Comparison of ENCODE assay signal across 12 cellular contexts in the genomic region with DNA sequence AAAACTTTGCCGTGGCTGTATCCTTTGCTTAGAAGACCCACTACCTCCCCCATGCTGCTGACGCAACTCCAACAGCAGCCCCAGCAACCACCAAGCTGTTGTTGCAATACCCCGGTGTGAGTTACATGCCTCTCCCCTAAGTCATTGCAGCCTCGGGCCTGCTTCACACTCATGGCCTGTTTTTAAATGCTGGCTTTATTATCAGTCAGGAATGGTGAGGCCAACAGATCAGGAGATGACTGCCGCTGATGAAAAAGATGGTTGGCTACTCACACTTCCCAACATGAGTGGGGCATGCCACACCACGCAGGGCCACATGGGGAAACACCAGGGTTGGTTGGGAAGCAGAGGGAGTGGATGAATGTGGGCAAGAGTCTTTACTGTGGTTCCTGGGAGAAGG.
DNase-seq lines count a peak whose midpoint lies in the region; ATAC-seq and TF ChIP-seq lines count a peak whose summit lies in the region.
"Had no signal": no experiment of that assay in that cellular context is flagged by ENCODE, and none has a peak within 500 bp of the region (broad histone marks: within the 10 kb centered on the region; RNA-seq: fewer than 3 reads in every experiment).

No MANE protein-coding gene starts in this region.

- in situ Hi-C loops in GM13977 (cut with MboI; ENCODE audit: low pct_unique_long_range_greater_than_20kb, low sequenced_read_pairs, unreplicated experiment), result no loop called here

- DNase-seq in NK-92 treated with Interleukin-12 subunit alpha and Interleukin-12 subunit beta, amount 100 ng/mL, for 24 hours (lab: John Stamatoyannopoulos, UW), result peak; percentile 31
- DNase-seq in NK-92 (lab: John Stamatoyannopoulos, UW; ENCODE audit: unreplicated experiment) (no peak), NOMO-1 treated with DMSO at 0.1 percent for 48 hours (lab: John Stamatoyannopoulos, UW; ENCODE audit: unreplicated experiment) (peak; percentile 83), epithelial cell of esophagus (ENCODE audit: low read depth) (peak; percentile 18), skeletal muscle cell (ENCODE audit: low read depth) (peak; percentile 79), GM13977 (ENCODE audit: low spot score) (no peak)
- DNase-seq in activated CD8-positive, alpha-beta memory T cell treated with anti-CD3 and anti-CD28 coated beads, Interleukin-2, amount 50 U/mL, for 48 hours, result no peak
- DNase-seq: activated CD4-positive, alpha-beta memory T cell treated with anti-CD3 and anti-CD28 coated beads, Interleukin-2, amount 10 ng/mL, durations not matched to agents 7 days and 5 days; left ventricle myocardium superior; stimulated activated CD4-positive, alpha-beta T cell treated with anti-CD3 and anti-CD28 coated beads, Interleukin-12 subunit alpha, Interleukin-12 subunit beta, amount 100 ng/mL, for 4 hours had no signal

- TF ChIP-seq CTCF in epithelial cell of esophagus (IDR thresholded peaks at IDR 0.05; ENCODE audit: insufficient read depth, low read depth, low read length, missing control alignments) (no peak), GM13977 (IDR thresholded peaks at IDR 0.05; ENCODE audit: extremely low read depth, insufficient read depth, missing control alignments) (no peak)

- ATAC-seq in HG02623 (IDR thresholded peaks at IDR 0.05; ENCODE audit: unreplicated experiment), result no peak
- ATAC-seq: gastroesophageal sphincter, left ventricle myocardium superior had no signal

- H3K4me3 ChIP-seq in epithelial cell of esophagus (ENCODE audit: low read length) (no peak overlapping the region), skeletal muscle cell (ENCODE audit: low read depth, low read length) (no peak overlapping the region)
- H3K4me3 ChIP-seq: gastroesophageal sphincter had no signal

Comparison
In these comparisons a context has a peak if more than half of its experiments do, and no peak if none do; other contexts are left out.
1. DNase-seq: peak in NK-92 treated with Interleukin-12 subunit alpha and Interleukin-12 subunit beta, amount 100 ng/mL, for 24 hours (single experiment), NOMO-1 treated with DMSO at 0.1 percent for 48 hours (single experiment), epithelial cell of esophagus (single experiment) and skeletal muscle cell (single experiment); none in NK-92 (single experiment), activated CD8-positive, alpha-beta memory T cell treated with anti-CD3 and anti-CD28 coated beads, Interleukin-2, amount 50 U/mL, for 48 hours (single experiment) and GM13977 (single experiment).